ENCODE assay signal across 1 cellular context in the genomic region with DNA sequence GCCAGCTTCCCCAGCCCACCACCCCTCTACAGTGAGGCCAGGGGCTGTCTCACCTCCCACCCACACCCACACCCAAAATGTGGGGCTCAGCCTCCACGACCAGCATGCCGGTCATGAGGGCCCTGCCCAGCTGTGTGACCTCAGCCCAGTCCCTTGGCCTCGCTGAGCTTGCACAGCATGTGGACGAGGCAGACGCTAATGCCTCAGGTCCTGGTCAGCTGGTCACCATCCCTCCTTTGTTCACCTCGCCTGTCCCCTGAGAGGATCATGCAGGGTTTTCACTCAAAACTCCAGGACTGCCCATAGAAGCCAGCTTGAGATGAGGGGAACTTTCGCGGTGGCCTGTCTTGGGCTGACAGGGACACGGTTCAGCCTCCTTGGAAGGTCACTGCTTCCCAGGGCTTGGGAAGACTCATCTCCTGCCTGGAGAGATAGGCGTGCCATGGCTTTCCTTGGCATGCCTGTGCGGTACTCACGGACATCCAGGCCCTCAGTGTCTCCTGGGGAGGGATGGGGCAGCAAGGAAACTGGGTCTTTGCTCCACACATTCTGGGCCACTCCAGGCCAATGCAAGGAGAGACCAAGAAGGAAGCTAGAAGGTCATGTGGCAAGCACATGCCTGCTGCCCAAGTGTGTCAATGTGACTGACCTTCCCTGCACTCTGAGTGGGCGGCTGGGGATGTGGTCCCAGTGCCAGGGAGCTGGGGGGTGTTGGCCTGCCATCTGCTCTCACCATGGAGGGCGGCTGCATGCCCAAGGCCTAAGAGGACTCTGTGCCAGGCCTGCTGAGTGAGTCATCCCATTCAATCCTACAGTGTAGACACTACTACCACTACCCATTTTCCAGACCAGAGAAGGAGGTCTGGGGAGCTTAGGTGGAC.
A peak's percentile ranks its signal among the peaks of the same experiment; 100 is the strongest.
TF ChIP-seq lines count a peak whose summit lies in the region.

No MANE protein-coding gene starts in this region.

TF ChIP-seq in K562, 482 proteins besides CTCF, POLR2A, EP300 and RAD21 (continued from another document and continues in another):
- TF ChIP-seq, protein P1, sequence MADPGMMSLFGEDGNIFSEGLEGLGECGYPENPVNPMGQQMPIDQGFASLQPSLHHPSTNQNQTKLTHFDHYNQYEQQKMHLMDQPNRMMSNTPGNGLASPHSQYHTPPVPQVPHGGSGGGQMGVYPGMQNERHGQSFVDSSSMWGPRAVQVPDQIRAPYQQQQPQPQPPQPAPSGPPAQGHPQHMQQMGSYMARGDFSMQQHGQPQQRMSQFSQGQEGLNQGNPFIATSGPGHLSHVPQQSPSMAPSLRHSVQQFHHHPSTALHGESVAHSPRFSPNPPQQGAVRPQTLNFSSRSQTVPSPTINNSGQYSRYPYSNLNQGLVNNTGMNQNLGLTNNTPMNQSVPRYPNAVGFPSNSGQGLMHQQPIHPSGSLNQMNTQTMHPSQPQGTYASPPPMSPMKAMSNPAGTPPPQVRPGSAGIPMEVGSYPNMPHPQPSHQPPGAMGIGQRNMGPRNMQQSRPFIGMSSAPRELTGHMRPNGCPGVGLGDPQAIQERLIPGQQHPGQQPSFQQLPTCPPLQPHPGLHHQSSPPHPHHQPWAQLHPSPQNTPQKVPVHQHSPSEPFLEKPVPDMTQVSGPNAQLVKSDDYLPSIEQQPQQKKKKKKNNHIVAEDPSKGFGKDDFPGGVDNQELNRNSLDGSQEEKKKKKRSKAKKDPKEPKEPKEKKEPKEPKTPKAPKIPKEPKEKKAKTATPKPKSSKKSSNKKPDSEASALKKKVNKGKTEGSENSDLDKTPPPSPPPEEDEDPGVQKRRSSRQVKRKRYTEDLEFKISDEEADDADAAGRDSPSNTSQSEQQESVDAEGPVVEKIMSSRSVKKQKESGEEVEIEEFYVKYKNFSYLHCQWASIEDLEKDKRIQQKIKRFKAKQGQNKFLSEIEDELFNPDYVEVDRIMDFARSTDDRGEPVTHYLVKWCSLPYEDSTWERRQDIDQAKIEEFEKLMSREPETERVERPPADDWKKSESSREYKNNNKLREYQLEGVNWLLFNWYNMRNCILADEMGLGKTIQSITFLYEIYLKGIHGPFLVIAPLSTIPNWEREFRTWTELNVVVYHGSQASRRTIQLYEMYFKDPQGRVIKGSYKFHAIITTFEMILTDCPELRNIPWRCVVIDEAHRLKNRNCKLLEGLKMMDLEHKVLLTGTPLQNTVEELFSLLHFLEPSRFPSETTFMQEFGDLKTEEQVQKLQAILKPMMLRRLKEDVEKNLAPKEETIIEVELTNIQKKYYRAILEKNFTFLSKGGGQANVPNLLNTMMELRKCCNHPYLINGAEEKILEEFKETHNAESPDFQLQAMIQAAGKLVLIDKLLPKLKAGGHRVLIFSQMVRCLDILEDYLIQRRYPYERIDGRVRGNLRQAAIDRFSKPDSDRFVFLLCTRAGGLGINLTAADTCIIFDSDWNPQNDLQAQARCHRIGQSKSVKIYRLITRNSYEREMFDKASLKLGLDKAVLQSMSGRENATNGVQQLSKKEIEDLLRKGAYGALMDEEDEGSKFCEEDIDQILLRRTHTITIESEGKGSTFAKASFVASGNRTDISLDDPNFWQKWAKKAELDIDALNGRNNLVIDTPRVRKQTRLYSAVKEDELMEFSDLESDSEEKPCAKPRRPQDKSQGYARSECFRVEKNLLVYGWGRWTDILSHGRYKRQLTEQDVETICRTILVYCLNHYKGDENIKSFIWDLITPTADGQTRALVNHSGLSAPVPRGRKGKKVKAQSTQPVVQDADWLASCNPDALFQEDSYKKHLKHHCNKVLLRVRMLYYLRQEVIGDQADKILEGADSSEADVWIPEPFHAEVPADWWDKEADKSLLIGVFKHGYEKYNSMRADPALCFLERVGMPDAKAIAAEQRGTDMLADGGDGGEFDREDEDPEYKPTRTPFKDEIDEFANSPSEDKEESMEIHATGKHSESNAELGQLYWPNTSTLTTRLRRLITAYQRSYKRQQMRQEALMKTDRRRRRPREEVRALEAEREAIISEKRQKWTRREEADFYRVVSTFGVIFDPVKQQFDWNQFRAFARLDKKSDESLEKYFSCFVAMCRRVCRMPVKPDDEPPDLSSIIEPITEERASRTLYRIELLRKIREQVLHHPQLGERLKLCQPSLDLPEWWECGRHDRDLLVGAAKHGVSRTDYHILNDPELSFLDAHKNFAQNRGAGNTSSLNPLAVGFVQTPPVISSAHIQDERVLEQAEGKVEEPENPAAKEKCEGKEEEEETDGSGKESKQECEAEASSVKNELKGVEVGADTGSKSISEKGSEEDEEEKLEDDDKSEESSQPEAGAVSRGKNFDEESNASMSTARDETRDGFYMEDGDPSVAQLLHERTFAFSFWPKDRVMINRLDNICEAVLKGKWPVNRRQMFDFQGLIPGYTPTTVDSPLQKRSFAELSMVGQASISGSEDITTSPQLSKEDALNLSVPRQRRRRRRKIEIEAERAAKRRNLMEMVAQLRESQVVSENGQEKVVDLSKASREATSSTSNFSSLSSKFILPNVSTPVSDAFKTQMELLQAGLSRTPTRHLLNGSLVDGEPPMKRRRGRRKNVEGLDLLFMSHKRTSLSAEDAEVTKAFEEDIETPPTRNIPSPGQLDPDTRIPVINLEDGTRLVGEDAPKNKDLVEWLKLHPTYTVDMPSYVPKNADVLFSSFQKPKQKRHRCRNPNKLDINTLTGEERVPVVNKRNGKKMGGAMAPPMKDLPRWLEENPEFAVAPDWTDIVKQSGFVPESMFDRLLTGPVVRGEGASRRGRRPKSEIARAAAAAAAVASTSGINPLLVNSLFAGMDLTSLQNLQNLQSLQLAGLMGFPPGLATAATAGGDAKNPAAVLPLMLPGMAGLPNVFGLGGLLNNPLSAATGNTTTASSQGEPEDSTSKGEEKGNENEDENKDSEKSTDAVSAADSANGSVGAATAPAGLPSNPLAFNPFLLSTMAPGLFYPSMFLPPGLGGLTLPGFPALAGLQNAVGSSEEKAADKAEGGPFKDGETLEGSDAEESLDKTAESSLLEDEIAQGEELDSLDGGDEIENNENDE (IDR thresholded peaks at IDR 0.05; ENCODE audit: low read depth, low read length) = no peak
- TF ChIP-seq KDM5B (IDR thresholded peaks at IDR 0.05; ENCODE audit: insufficient replicate concordance, low read depth, low read length) (no peak), YBX1 (IDR thresholded peaks at IDR 0.05) (no peak), ZNF217 (CRISPR knock-in tag; IDR thresholded peaks at IDR 0.05) (no peak), ZNF143 (CRISPR knock-in tag; IDR thresholded peaks at IDR 0.05) (peak; percentile 43; the same call in 1 of the 2 replicates), SETDB1 (IDR thresholded peaks at IDR 0.05; ENCODE audit: low read length) (peak; percentile 36), RBFOX2 (IDR thresholded peaks at IDR 0.05; ENCODE audit: low read depth, low read length) (no peak), ZNF785 (CRISPR knock-in tag; IDR thresholded peaks at IDR 0.05) (no peak), U2AF2 (optimal IDR thresholded peaks at IDR 0.05; ENCODE audit: low read depth, low read length) (no peak), CBFB (CRISPR knock-in tag; IDR thresholded peaks at IDR 0.05) (peak; percentile 91), RHOXF2B (CRISPR knock-in tag; conservative IDR thresholded peaks at IDR 0.05) (no peak), ZNF586 (CRISPR knock-in tag; conservative IDR thresholded peaks at IDR 0.05) (0 out of 2 replicates have a peak, but pooled peaks have one; percentile 25), ZNF384 (IDR thresholded peaks at IDR 0.05; ENCODE audit: low read depth, low read length) (no peak), ZNF239 (CRISPR knock-in tag; IDR thresholded peaks at IDR 0.05) (no peak), BHLHE40 (IDR thresholded peaks at IDR 0.05; ENCODE audit: low read length) (no peak), ZBTB7A (IDR thresholded peaks at IDR 0.05; ENCODE audit: borderline replicate concordance, control insufficient read depth, low read depth, low read length) (no peak), TEAD1 (CRISPR knock-in tag; IDR thresholded peaks at IDR 0.05) (0 out of 4 replicates have a peak, but pooled peaks of 1 of the 2 experiments have one; percentile 46), ZNF347 (CRISPR knock-in tag; IDR thresholded peaks at IDR 0.05; ENCODE audit: low read depth) (0 out of 2 replicates have a peak, but pooled peaks have one; percentile 20), RB1 (IDR thresholded peaks at IDR 0.05; ENCODE audit: low read depth) (no peak), GATA2 (CRISPR knock-in tag; IDR thresholded peaks at IDR 0.05) (no peak), SAP30 (IDR thresholded peaks at IDR 0.05; ENCODE audit: borderline replicate concordance, insufficient read depth, low read depth, low read length, poor library complexity, severe bottlenecking) (no peak)
- TF ChIP-seq, protein P2, sequence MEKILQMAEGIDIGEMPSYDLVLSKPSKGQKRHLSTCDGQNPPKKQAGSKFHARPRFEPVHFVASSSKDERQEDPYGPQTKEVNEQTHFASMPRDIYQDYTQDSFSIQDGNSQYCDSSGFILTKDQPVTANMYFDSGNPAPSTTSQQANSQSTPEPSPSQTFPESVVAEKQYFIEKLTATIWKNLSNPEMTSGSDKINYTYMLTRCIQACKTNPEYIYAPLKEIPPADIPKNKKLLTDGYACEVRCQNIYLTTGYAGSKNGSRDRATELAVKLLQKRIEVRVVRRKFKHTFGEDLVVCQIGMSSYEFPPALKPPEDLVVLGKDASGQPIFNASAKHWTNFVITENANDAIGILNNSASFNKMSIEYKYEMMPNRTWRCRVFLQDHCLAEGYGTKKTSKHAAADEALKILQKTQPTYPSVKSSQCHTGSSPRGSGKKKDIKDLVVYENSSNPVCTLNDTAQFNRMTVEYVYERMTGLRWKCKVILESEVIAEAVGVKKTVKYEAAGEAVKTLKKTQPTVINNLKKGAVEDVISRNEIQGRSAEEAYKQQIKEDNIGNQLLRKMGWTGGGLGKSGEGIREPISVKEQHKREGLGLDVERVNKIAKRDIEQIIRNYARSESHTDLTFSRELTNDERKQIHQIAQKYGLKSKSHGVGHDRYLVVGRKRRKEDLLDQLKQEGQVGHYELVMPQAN (IDR thresholded peaks at IDR 0.05; ENCODE audit: borderline replicate concordance) = no peak
- TF ChIP-seq, protein P3, sequence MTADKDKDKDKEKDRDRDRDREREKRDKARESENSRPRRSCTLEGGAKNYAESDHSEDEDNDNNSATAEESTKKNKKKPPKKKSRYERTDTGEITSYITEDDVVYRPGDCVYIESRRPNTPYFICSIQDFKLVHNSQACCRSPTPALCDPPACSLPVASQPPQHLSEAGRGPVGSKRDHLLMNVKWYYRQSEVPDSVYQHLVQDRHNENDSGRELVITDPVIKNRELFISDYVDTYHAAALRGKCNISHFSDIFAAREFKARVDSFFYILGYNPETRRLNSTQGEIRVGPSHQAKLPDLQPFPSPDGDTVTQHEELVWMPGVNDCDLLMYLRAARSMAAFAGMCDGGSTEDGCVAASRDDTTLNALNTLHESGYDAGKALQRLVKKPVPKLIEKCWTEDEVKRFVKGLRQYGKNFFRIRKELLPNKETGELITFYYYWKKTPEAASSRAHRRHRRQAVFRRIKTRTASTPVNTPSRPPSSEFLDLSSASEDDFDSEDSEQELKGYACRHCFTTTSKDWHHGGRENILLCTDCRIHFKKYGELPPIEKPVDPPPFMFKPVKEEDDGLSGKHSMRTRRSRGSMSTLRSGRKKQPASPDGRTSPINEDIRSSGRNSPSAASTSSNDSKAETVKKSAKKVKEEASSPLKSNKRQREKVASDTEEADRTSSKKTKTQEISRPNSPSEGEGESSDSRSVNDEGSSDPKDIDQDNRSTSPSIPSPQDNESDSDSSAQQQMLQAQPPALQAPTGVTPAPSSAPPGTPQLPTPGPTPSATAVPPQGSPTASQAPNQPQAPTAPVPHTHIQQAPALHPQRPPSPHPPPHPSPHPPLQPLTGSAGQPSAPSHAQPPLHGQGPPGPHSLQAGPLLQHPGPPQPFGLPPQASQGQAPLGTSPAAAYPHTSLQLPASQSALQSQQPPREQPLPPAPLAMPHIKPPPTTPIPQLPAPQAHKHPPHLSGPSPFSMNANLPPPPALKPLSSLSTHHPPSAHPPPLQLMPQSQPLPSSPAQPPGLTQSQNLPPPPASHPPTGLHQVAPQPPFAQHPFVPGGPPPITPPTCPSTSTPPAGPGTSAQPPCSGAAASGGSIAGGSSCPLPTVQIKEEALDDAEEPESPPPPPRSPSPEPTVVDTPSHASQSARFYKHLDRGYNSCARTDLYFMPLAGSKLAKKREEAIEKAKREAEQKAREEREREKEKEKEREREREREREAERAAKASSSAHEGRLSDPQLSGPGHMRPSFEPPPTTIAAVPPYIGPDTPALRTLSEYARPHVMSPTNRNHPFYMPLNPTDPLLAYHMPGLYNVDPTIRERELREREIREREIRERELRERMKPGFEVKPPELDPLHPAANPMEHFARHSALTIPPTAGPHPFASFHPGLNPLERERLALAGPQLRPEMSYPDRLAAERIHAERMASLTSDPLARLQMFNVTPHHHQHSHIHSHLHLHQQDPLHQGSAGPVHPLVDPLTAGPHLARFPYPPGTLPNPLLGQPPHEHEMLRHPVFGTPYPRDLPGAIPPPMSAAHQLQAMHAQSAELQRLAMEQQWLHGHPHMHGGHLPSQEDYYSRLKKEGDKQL (CRISPR knock-in tag; IDR thresholded peaks at IDR 0.05; ENCODE audit: borderline replicate concordance) = peak; percentile 52; the same call in 1 of the 2 replicates
- TF ChIP-seq, protein P4, sequence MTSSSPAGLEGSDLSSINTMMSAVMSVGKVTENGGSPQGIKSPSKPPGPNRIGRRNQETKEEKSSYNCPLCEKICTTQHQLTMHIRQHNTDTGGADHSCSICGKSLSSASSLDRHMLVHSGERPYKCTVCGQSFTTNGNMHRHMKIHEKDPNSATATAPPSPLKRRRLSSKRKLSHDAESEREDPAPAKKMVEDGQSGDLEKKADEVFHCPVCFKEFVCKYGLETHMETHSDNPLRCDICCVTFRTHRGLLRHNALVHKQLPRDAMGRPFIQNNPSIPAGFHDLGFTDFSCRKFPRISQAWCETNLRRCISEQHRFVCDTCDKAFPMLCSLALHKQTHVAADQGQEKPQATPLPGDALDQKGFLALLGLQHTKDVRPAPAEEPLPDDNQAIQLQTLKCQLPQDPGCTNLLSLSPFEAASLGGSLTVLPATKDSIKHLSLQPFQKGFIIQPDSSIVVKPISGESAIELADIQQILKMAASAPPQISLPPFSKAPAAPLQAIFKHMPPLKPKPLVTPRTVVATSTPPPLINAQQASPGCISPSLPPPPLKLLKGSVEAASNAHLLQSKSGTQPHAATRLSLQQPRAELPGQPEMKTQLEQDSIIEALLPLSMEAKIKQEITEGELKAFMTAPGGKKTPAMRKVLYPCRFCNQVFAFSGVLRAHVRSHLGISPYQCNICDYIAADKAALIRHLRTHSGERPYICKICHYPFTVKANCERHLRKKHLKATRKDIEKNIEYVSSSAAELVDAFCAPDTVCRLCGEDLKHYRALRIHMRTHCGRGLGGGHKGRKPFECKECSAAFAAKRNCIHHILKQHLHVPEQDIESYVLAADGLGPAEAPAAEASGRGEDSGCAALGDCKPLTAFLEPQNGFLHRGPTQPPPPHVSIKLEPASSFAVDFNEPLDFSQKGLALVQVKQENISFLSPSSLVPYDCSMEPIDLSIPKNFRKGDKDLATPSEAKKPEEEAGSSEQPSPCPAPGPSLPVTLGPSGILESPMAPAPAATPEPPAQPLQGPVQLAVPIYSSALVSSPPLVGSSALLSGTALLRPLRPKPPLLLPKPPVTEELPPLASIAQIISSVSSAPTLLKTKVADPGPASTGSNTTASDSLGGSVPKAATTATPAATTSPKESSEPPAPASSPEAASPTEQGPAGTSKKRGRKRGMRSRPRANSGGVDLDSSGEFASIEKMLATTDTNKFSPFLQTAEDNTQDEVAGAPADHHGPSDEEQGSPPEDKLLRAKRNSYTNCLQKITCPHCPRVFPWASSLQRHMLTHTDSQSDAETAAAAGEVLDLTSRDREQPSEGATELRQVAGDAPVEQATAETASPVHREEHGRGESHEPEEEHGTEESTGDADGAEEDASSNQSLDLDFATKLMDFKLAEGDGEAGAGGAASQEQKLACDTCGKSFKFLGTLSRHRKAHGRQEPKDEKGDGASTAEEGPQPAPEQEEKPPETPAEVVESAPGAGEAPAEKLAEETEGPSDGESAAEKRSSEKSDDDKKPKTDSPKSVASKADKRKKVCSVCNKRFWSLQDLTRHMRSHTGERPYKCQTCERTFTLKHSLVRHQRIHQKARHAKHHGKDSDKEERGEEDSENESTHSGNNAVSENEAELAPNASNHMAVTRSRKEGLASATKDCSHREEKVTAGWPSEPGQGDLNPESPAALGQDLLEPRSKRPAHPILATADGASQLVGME (CRISPR knock-in tag; IDR thresholded peaks at IDR 0.05) = 0 out of 2 replicates have a peak, but pooled peaks have one; percentile 44
